Comparison of ENCODE assay signal across 8 cellular contexts in the genomic region with DNA sequence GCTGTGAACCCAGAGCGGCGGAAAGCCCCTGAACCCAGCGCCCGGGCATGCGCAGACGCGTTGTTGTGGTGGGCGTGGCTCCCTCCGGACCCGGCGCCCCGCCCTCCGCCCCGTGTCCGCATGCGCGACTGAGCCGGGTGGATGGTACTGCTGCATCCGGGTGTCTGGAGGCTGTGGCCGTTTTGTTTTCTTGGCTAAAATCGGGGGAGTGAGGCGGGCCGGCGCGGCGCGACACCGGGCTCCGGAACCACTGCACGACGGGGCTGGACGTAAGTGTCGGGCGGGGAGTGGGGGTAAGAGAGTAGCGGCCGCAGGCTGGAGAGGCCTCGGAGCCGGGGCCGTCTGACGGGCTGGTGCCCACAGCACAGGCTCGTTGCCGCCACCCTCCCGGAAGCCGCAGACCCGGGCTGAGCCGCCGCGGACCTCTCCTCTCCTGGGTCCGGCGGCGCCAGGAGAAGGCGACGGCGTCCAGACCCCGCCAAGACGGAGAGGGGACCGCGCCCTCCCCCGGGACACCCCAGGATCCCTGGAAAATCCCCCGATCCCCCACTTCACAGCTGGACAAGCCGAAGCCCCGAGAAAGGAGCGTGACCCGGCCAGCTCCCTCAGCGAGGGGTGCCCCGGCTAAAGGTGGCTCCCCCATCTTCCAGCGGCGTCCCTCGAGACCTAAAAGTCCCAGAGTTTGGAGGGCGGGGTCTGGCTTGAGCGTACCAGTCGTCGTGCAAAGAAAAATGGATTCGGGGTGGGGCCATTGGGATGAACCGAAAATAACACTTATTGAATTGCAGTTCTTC. TPM values are rescaled to one million over a fixed set of nuclear protein-coding genes. Genes with fewer than 3 reads are reported as not detected.
DNase-seq lines count a peak whose midpoint lies in the region; ATAC-seq and TF ChIP-seq lines count a peak whose summit lies in the region.

A gene (plus strand): TSS at position 147 of the 794 bp plus-strand sequence. CDS start 2,153 bp downstream, outside the sequence.

- no peaks in the 10 kb centered on the region for H3K9me2 ChIP-seq in DOHH2 (replicated peaks; ENCODE audit: control insufficient read depth, low read length)

- H3K27ac ChIP-seq in DOHH2 (ENCODE audit: low read depth, low read length) (peak within 1 kb of the TSS; percentile 76), KOPT-K1 (ENCODE audit: low read depth, low read length, poor library complexity, severe bottlenecking) (peak within 1 kb of the TSS; percentile 85)
- peak within 1 kb of the TSS; percentile 97 for H3K27ac ChIP-seq in naive thymus-derived CD4-positive, alpha-beta T cell (ENCODE audit: low read depth, low read length)

- peaks cover 15% of the 10 kb centered on the region for H3K4me1 ChIP-seq in DOHH2 (ENCODE audit: control insufficient read depth, low read length)
- peaks cover 20 to 22% of the 10 kb centered on the region in 2 donors for H3K4me1 ChIP-seq in naive thymus-derived CD4-positive, alpha-beta T cell (ENCODE audit: control insufficient read depth in 2 of 2, insufficient read depth in 2 of 2, low read length in 2 of 2)

- H3K27ac Mint-ChIP-seq in activated T-helper 17 cell treated with anti-CD3 and anti-CD28 coated beads, Interleukin-2, amount 50 U/mL, for 72 hours = peak within 1 kb of the TSS; percentile 96
- H3K27ac Mint-ChIP-seq in naive thymus-derived CD4-positive, alpha-beta T cell = peak within 1 kb of the TSS; percentile 80 to 96 (median 94)

- peaks cover 12% of the 10 kb centered on the region for H3K4me1 Mint-ChIP-seq in activated T-helper 17 cell treated with anti-CD3 and anti-CD28 coated beads, Interleukin-2, amount 50 U/mL, for 72 hours
- H3K4me1 Mint-ChIP-seq in naive thymus-derived CD4-positive, alpha-beta T cell = peaks cover 26 to 58% (median 45%) of the 10 kb centered on the region in 7 donors

- no peak for TF ChIP-seq CTCF in DOHH2 (IDR thresholded peaks at IDR 0.05; ENCODE audit: low read depth, low read length, poor library complexity, severe bottlenecking)

- H3K27me3 Mint-ChIP-seq in activated T-helper 17 cell treated with anti-CD3 and anti-CD28 coated beads, Interleukin-2, amount 50 U/mL, for 72 hours = no peaks in the 10 kb centered on the region
- H3K27me3 Mint-ChIP-seq in naive thymus-derived CD4-positive, alpha-beta T cell = no peaks in the 10 kb centered on the region

- POLR2A ChIA-PET in naive thymus-derived CD4-positive, alpha-beta T cell (lab: Charles Lee) = interaction anchor here (0.6 to 2.5 kb wide), 6 partner anchors 91 to 157 kb away, joined by 3 to 13 read pairs (median 6); a partner anchor contains a TSS

- H3K9me3 ChIP-seq in DOHH2 (ENCODE audit: control insufficient read depth, insufficient read depth, low read length) (no peaks in the 10 kb centered on the region), KOPT-K1 (ENCODE audit: insufficient read depth, low read length, poor library complexity, severe bottlenecking) (no peaks in the 10 kb centered on the region)
- H3K9me3 ChIP-seq in naive thymus-derived CD4-positive, alpha-beta T cell (ENCODE audit: control insufficient read depth in 2 of 3, low read length in 3 of 3) = no peaks in the 10 kb centered on the region

- no peaks in the 10 kb centered on the region; the same call in 1 of the 2 replicates for H3F3A ChIP-seq in DOHH2 (ENCODE audit: control insufficient read depth, insufficient read depth)

- CTCF ChIA-PET in naive thymus-derived CD4-positive, alpha-beta T cell (lab: Charles Lee) = no interaction called here

- peak; percentile 90 for DNase-seq in RPMI8226
- DNase-seq in fibroblast of gingiva (ENCODE audit: low read depth) = peak; percentile 83
- peak; percentile 87 to 99 (median 92) for DNase-seq in naive thymus-derived CD4-positive, alpha-beta T cell
- peak; percentile 86 to 93 (median 88) for DNase-seq in stimulated activated naive CD4-positive, alpha-beta T cell (lab: John Stamatoyannopoulos, UW)

- H3K4me3 ChIP-seq in DOHH2 (ENCODE audit: low read length) = peak within 1 kb of the TSS; percentile 92
- H3K4me3 ChIP-seq in naive thymus-derived CD4-positive, alpha-beta T cell (ENCODE audit: low read length) = peak within 1 kb of the TSS; percentile 94

- H3K79me2 ChIP-seq in DOHH2 (ENCODE audit: control insufficient read depth, low read length) = peaks cover 57% of the 10 kb centered on the region

- H3K36me3 Mint-ChIP-seq in activated T-helper 17 cell treated with anti-CD3 and anti-CD28 coated beads, Interleukin-2, amount 50 U/mL, for 72 hours (ENCODE audit: low read depth) = peaks cover 63% of the 10 kb centered on the region
- peaks cover 3 to 16% (median 6%) of the 10 kb centered on the region in 5 donors for H3K36me3 Mint-ChIP-seq in naive thymus-derived CD4-positive, alpha-beta T cell

- H3K9me3 Mint-ChIP-seq in activated T-helper 17 cell treated with anti-CD3 and anti-CD28 coated beads, Interleukin-2, amount 50 U/mL, for 72 hours = no peaks in the 10 kb centered on the region
- peaks cover 0 to 2% (median 0%) of the 10 kb centered on the region in 11 donors for H3K9me3 Mint-ChIP-seq in naive thymus-derived CD4-positive, alpha-beta T cell

- peaks cover 5% of the 10 kb centered on the region for H4K20me1 ChIP-seq in DOHH2 (ENCODE audit: control insufficient read depth, insufficient read depth, low read depth, low read length)

- ATAC-seq in GM21786 (IDR thresholded peaks at IDR 0.05; ENCODE audit: unreplicated experiment) = peak; percentile 57
- peak; percentile 77 for ATAC-seq in activated T-helper 17 cell treated with anti-CD3 and anti-CD28 coated beads, Interleukin-2, amount 50 U/mL, for 72 hours (replicated peaks)
- peak; percentile 90 for ATAC-seq in naive thymus-derived CD4-positive, alpha-beta T cell

- intact Hi-C loops in naive thymus-derived CD4-positive, alpha-beta T cell (cut with micrococcal nuclease) = loop anchor here (2.0 to 5.0 kb wide), 4 partner anchors 92 to 696 kb away; a partner anchor contains a TSS

- H3K36me3 ChIP-seq in DOHH2 (ENCODE audit: control insufficient read depth, low read length) (peaks cover 20% of the 10 kb centered on the region), KOPT-K1 (ENCODE audit: insufficient read depth, low read length) (peaks cover 19% of the 10 kb centered on the region)
- H3K36me3 ChIP-seq in naive thymus-derived CD4-positive, alpha-beta T cell (ENCODE audit: control insufficient read depth in 2 of 3, insufficient read depth in 3 of 3, low read length in 3 of 3) = peaks cover 0 to 13% (median 0%) of the 10 kb centered on the region in 3 experiments

- H3K27me3 ChIP-seq in DOHH2 (ENCODE audit: control insufficient read depth, low read length) = no peaks in the 10 kb centered on the region
- H3K27me3 ChIP-seq in naive thymus-derived CD4-positive, alpha-beta T cell (ENCODE audit: control insufficient read depth in 2 of 2, insufficient read depth in 2 of 2, low read length in 2 of 2) = no peaks in the 10 kb centered on the region

- peak within 1 kb of the TSS; percentile 98 for H3K4me3 Mint-ChIP-seq in activated T-helper 17 cell treated with anti-CD3 and anti-CD28 coated beads, Interleukin-2, amount 50 U/mL, for 72 hours
- peak within 1 kb of the TSS; percentile 93 to 97 (median 94) for H3K4me3 Mint-ChIP-seq in naive thymus-derived CD4-positive, alpha-beta T cell

- peak within 1 kb of the TSS; percentile 87 for H3K4me2 ChIP-seq in DOHH2 (ENCODE audit: low read length)

RNA-seq across cellular contexts. Expression of the gene that starts here (rescaled TPM):
- 100 to 1,000 TPM in 1 of 2 donors, 10 to 100 TPM in 1; 76.3 to 125 TPM for total RNA-seq in activated T-helper 17 cell treated with anti-CD3 and anti-CD28 coated beads, Interleukin-2, amount 50 U/mL, for 72 hours
- 100 to 1,000 TPM in 1 of 5 experiments, 10 to 100 TPM in 4; 61.6 to 149 (median 79.0) TPM for total RNA-seq in naive thymus-derived CD4-positive, alpha-beta T cell
- polyA plus RNA-seq in naive thymus-derived CD4-positive, alpha-beta T cell = 100 to 1,000 TPM; 140 to 146 TPM

Comparison
In these comparisons a context has a peak if more than half of its experiments do, and no peak if none do; other contexts are left out.
1. Peak in every context shown above with its lines: DNase-seq, ATAC-seq, H3K4me3 ChIP-seq and H3K27ac ChIP-seq.